In genomic region chr17:43995150-43995471, GRCh38 we compare ENCODE assay signal across 1 cellular context.
TF ChIP-seq lines count a peak whose summit lies in the region.

No MANE protein-coding gene starts in this region.

TF ChIP-seq in K562, 482 proteins besides CTCF, POLR2A, EP300 and RAD21:
- TF ChIP-seq ATF6 (CRISPR knock-in tag; IDR thresholded peaks at IDR 0.05) (0 out of 2 replicates have a peak, but pooled peaks have one; percentile 26), BCL6 (CRISPR knock-in tag; IDR thresholded peaks at IDR 0.05) (no peak), ZBTB17 (CRISPR knock-in tag; IDR thresholded peaks at IDR 0.05) (no peak), XRCC4 (IDR thresholded peaks at IDR 0.05; ENCODE audit: extremely low read depth, insufficient read depth, insufficient read length) (no peak), XRCC5 (IDR thresholded peaks at IDR 0.05; ENCODE audit: low read depth, low read length) (no peak), ZNF263 (CRISPR knock-in tag; IDR thresholded peaks at IDR 0.05; ENCODE audit: borderline replicate concordance) (0 out of 2 replicates have a peak, but pooled peaks have one; percentile 3), GABPB2 (CRISPR knock-in tag; conservative IDR thresholded peaks at IDR 0.05) (no peak), JUN (IDR thresholded peaks at IDR 0.05; ENCODE audit: borderline replicate concordance, low read depth, low read length) (no peak), JUN (CRISPR knock-in tag; IDR thresholded peaks at IDR 0.05; ENCODE audit: borderline replicate concordance) (no peak), ZHX1 (conservative IDR thresholded peaks at IDR 0.05; ENCODE audit: low read length) (no peak), PTTG1 (tag; IDR thresholded peaks at IDR 0.05; ENCODE audit: low read depth) (no peak)
